In genomic region chr17:64504769-64505319, GRCh38 we compare ENCODE assay signal across 8 cellular contexts. TPM values are rescaled to one million over a fixed set of nuclear protein-coding genes. Genes with fewer than 3 reads are reported as not detected.
DNase-seq lines count a peak whose midpoint lies in the region; ATAC-seq and TF ChIP-seq lines count a peak whose summit lies in the region.

No MANE protein-coding gene starts in this region.

- H3K4me3 Mint-ChIP-seq in T-cell: peak overlapping the region; percentile 97 to 100 (median 100)

- DNase-seq in DMS 273 (lab: John Stamatoyannopoulos, UW; ENCODE audit: unreplicated experiment) (peak; percentile 36), DMS 273 treated with DMSO at 0.1 percent for 48 hours (lab: John Stamatoyannopoulos, UW) (no peak), T-cell (no peak), fibroblast of the aortic adventitia (ENCODE audit: low read depth) (peak; percentile 94), sigmoid colon (no peak), KG1 (lab: John Stamatoyannopoulos, UW) (no peak), islet precursor cell (no peak), NCI-H1105 treated with DMSO at 0.1 percent for 48 hours (lab: John Stamatoyannopoulos, UW) (no peak)

- no peak for TF ChIP-seq EP300 in sigmoid colon (IDR thresholded peaks at IDR 0.05)

- no peaks in the 10 kb centered on the region for H3K9me3 Mint-ChIP-seq in T-cell

- TF ChIP-seq POLR2A in sigmoid colon (IDR thresholded peaks at IDR 0.05): no peak

- H3K4me3 ChIP-seq in fibroblast of the aortic adventitia (ENCODE audit: low read depth, low read length) (peak overlapping the region; percentile 98), sigmoid colon (peak overlapping the region; percentile 78 to 90 (median 80))

- H3K27me3 ChIP-seq in sigmoid colon: no peaks in the 10 kb centered on the region

- TF ChIP-seq CTCF in fibroblast of the aortic adventitia (IDR thresholded peaks at IDR 0.05; ENCODE audit: insufficient read depth, low read length) (no peak), sigmoid colon (IDR thresholded peaks at IDR 0.05) (no peak)

- H3K27ac Mint-ChIP-seq in T-cell: peak overlapping the region; percentile 99 to 100

- 0 to 1% methylated on average over 13 of the region's 13 CpGs for WGBS in sigmoid colon, 2 donors

- peaks cover 0 to 70% (median 63%) of the 10 kb centered on the region in 4 donors for H3K4me1 ChIP-seq in sigmoid colon

- peaks cover 45 to 65% (median 46%) of the 10 kb centered on the region in 4 donors for H3K36me3 ChIP-seq in sigmoid colon

- intact Hi-C loops in sigmoid colon (cut with DNase I): loop anchor here (5.0 to 10.0 kb wide), 3 partner anchors 157 to 678 kb away; partner anchors contain the start of genes FTSJ3, PSMC5 and SMURF2

- CTCF ChIA-PET in T-cell (lab: Charles Lee): interaction anchor here in 1 of 2 donors (1.2 to 1.6 kb wide), 2 partner anchors 8 to 13 kb away, joined by 8 to 9 read pairs; partner anchors contain the start of gene POLG2

- no peak for ATAC-seq in T-cell (replicated peaks in 1 of 4)

- no peaks in the 10 kb centered on the region for H3K9me3 ChIP-seq in sigmoid colon

- H3K27ac ChIP-seq in sigmoid colon: peak overlapping the region; percentile 95 to 100 (median 98)

- POLR2A ChIA-PET in T-cell (lab: Charles Lee): interaction anchor here (0.6 to 3.6 kb wide), 13 partner anchors 7 to 732 kb away, joined by 3 to 72 read pairs (median 4); partner anchors contain the start of genes POLG2 (in 2 of the 2), CCDC47 (in 1 of the 2) and ICAM2 (in 1 of the 2)

- H3K27me3 Mint-ChIP-seq in T-cell: no peaks in the 10 kb centered on the region

- peaks cover 65% of the 10 kb centered on the region for H3K36me3 Mint-ChIP-seq in T-cell

- peaks cover 70 to 81% (median 73%) of the 10 kb centered on the region in 3 donors for H3K4me1 Mint-ChIP-seq in T-cell

RNA-seq across cellular contexts. Expression of gene DDX5, which starts 1.2 kb away (rescaled TPM):
- total RNA-seq in T-cell (1,000 to 10,000 TPM; 1,461 to 3,147 (median 1,608) TPM), fibroblast of the aortic adventitia (ENCODE audit: low replicate concordance) (302 and 859 TPM in 2 replicates), sigmoid colon (1,000 to 10,000 TPM in 1 of 4 donors, 100 to 1,000 TPM in 3; 488 to 1,652 (median 747) TPM)
- polyA plus RNA-seq in sigmoid colon: 100 to 1,000 TPM; 187 to 412 (median 248) TPM

RNA-seq across cellular contexts. Expression of gene CEP95, which starts 1.9 kb away (rescaled TPM):
- total RNA-seq in T-cell (100 to 1,000 TPM in 2 of 5 donors, 10 to 100 TPM in 3; 77.0 to 168 (median 91.9) TPM), fibroblast of the aortic adventitia (ENCODE audit: low replicate concordance) (32.8 and 51.7 TPM in 2 replicates), sigmoid colon (10 to 100 TPM; 34.9 to 74.5 (median 56.9) TPM)
- polyA plus RNA-seq in sigmoid colon: 10 to 100 TPM; 13.2 to 24.3 (median 13.9) TPM

RNA-seq across cellular contexts. Expression of gene POLG2, which starts 8.0 kb away (rescaled TPM):
- total RNA-seq in T-cell (10 to 100 TPM; 43.1 to 71.4 (median 59.3) TPM), fibroblast of the aortic adventitia (ENCODE audit: low replicate concordance) (8.2 and 34.9 TPM in 2 replicates), sigmoid colon (10 to 100 TPM in 2 of 4 donors, 1 to 10 TPM in 2; 5.2 to 16.1 (median 10.4) TPM)
- 10 to 100 TPM in 1 of 3 donors, 1 to 10 TPM in 2; 3.9 to 11.0 (median 4.2) TPM for polyA plus RNA-seq in sigmoid colon

RNA-seq across cellular contexts. Expression of gene MILR1, which starts 55.9 kb away (rescaled TPM):
- total RNA-seq in T-cell (under 1 TPM in 2 of 5 donors, not detected in 3; 0.22 to 0.76 TPM), fibroblast of the aortic adventitia (ENCODE audit: low replicate concordance) (4.1 and 52.5 TPM in 2 replicates), sigmoid colon (1 to 10 TPM; 1.8 to 6.5 (median 3.1) TPM)
- polyA plus RNA-seq in sigmoid colon: 1 to 10 TPM; 4.4 to 7.8 (median 6.6) TPM

Comparison
In these comparisons a context has a peak if more than half of its experiments do, and no peak if none do; other contexts are left out.
1. DNase-seq: peak in DMS 273 (single experiment) and fibroblast of the aortic adventitia (single experiment); none in DMS 273 treated with DMSO at 0.1 percent for 48 hours (single experiment), T-cell (0 of 34), sigmoid colon (single experiment), KG1 (single experiment), islet precursor cell (single experiment) and NCI-H1105 treated with DMSO at 0.1 percent for 48 hours (single experiment).